In genomic region chr4:95857761-95858160, GRCh38 we compare ENCODE assay signal across 24 cellular contexts. TPM values are rescaled to one million over a fixed set of nuclear protein-coding genes. Genes with fewer than 3 reads are reported as not detected.
"Had no signal": no experiment of that assay in that cellular context is flagged by ENCODE, and none has a peak within 500 bp of the region (broad histone marks: within the 10 kb centered on the region; RNA-seq: fewer than 3 reads in every experiment).

No MANE protein-coding gene starts in this region.

- DNase-seq: activated CD4-positive, alpha-beta T cell treated with anti-CD3 and anti-CD28 coated beads for 1 hour; activated CD4-positive, alpha-beta T cell treated with anti-CD3 and anti-CD28 coated beads, Interleukin-2, amount 50 U/mL, for 48 hours; activated naive CD4-positive, alpha-beta T cell treated with anti-CD3 and anti-CD28 coated beads, Interleukin-2, amount 10 ng/mL, durations not matched to agents 7 days and 5 days; activated T-cell treated with anti-CD3 and anti-CD28 coated beads, Interleukin-2, amount 50 U/mL, for 1 hour; body of pancreas; cerebellar nuclear complex; dermis blood vessel endothelial cell; effector memory CD8-positive, alpha-beta T cell; heart right ventricle; left colon; lower lobe of right lung; midbrain; pancreas; sigmoid colon; stimulated activated CD4-positive, alpha-beta T cell treated with anti-CD3 and anti-CD28 coated beads, Interleukin-1b, Interleukin-23, amount 100 ng/mL, for 48 hours; thyroid gland had no signal

- H3K4me2 ChIP-seq: neural progenitor cell had no signal

- H2AFZ ChIP-seq: neural progenitor cell had no signal

- H3K27me3 ChIP-seq: body of pancreas, gastroesophageal sphincter, heart right ventricle, neural progenitor cell, sigmoid colon, thyroid gland had no signal

- H3K4me3 ChIP-seq: body of pancreas, gastroesophageal sphincter, heart right ventricle, lower lobe of right lung, neural progenitor cell, pancreas, sigmoid colon, thyroid gland had no signal

- H3K9me3 ChIP-seq: body of pancreas, gastroesophageal sphincter, heart right ventricle, lower lobe of right lung, pancreas, sigmoid colon, thyroid gland had no signal

- H3K9ac ChIP-seq: neural progenitor cell had no signal

- ATAC-seq: body of pancreas; effector memory CD8-positive, alpha-beta T cell; gastroesophageal sphincter; heart right ventricle; left colon; lower lobe of right lung; pancreas had no signal

- H3K36me3 ChIP-seq: gastroesophageal sphincter, heart right ventricle, lower lobe of right lung, neural progenitor cell, pancreas, sigmoid colon, thyroid gland had no signal

- H3K27ac ChIP-seq: body of pancreas, gastroesophageal sphincter, heart right ventricle, lower lobe of right lung, neural progenitor cell, pancreas, sigmoid colon, thyroid gland, VCaP had no signal

- H3K4me1 ChIP-seq: body of pancreas, gastroesophageal sphincter, heart right ventricle, lower lobe of right lung, neural progenitor cell, pancreas, sigmoid colon, thyroid gland had no signal

RNA-seq across cellular contexts. Expression of gene PDHA2, which starts 17.9 kb away (rescaled TPM):
- total RNA-seq: activated T-helper 2 cell treated with anti-CD3 and anti-CD28 coated beads, Interferon-gamma antibody, Interleukin-2, Interleukin-4, amounts not matched to agents 10 μg/mL and 5 μg/mL and 100 μg/mL, durations not matched to agents 14 hours and 24 hours and 36 hours; body of pancreas; dermis blood vessel endothelial cell; epithelial cell of proximal tubule; gastroesophageal sphincter; heart right ventricle; left colon; lower lobe of right lung; pancreas; sigmoid colon; T-helper 1 cell treated with Interleukin-12 subunit alpha and Interleukin-12 subunit beta and Interleukin-4 antibody, amounts not matched to agents 30 ng/mL and 1 ng/mL, for 36 hours; urinary bladder had no signal
- polyA plus RNA-seq: adipose tissue, heart right ventricle, pancreas, sigmoid colon, urinary bladder had no signal
